15 cellular contexts compared by ENCODE assay signal in the genomic region with DNA sequence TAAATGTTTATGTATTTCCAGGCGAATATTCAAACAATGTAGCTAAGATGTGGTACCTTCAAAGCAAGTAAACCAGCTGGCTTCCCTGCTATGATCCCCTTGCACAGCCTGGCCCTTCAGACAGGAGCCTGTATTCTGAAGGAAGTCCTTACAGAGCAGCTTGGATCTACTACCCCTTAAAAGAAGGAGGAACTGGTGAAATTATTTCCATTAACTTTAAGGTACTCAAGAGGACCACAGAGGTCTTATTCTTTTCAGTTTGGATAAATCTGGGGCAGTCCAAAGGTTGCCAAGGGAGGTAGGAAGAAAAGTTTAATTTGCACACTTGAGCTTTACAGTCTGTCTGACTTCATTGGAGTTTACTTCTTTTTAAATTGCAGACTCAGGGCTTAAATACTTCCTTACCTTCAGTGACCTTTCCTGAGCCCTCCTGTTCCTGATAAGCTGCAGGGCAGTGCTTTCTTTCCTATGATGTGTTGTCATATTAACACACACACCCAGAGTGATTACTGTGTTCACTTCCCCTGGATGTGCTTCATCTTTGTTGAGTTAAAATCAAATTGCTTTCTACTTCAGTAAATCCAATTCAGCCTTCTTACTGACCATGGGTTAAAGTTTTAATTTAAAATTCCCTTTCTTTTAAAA. TPM values are rescaled to one million over a fixed set of nuclear protein-coding genes. Genes with fewer than 3 reads are reported as not detected.
DNase-seq lines count a peak whose midpoint lies in the region; ATAC-seq and TF ChIP-seq lines count a peak whose summit lies in the region.
"Had no signal": no experiment of that assay in that cellular context is flagged by ENCODE, and none has a peak within 500 bp of the region (broad histone marks: within the 10 kb centered on the region; RNA-seq: fewer than 3 reads in every experiment).

No MANE protein-coding gene starts in this region.

- H3K14ac ChIP-seq in neuronal stem cell (ENCODE audit: low read length) = no peak overlapping the region

- H2AK5ac ChIP-seq in neuronal stem cell (ENCODE audit: low read depth, low read length) = no peak overlapping the region

- H3K9me3 ChIP-seq in neuronal stem cell (replicated peaks in 1 of 2; ENCODE audit: control insufficient read depth in 2 of 2, insufficient read depth in 1 of 2, low read depth in 1 of 2, low read length in 2 of 2) = peaks cover 0 to 22% of the 10 kb centered on the region in 2 donors
- H3K9me3 ChIP-seq: Peyer's patch had no signal

- H2BK120ac ChIP-seq in neuronal stem cell (ENCODE audit: low read depth, low read length) = no peak overlapping the region

- DNase-seq in GF-D8 (lab: John Stamatoyannopoulos, UW) = peak; percentile 36
- peak; percentile 45 for DNase-seq in OCI-M1 (lab: John Stamatoyannopoulos, UW)
- DNase-seq in endothelial cell (ENCODE audit: low spot score) = no peak
- no peak for DNase-seq in neuronal stem cell (ENCODE audit: low spot score)
- no peak for DNase-seq in NCI-H446 treated with DMSO at 0.1 percent for 48 hours (lab: John Stamatoyannopoulos, UW)
- DNase-seq in NCI-H1092 treated with DMSO at 0.1 percent for 48 hours (lab: John Stamatoyannopoulos, UW) = no peak
- DNase-seq: BE2C; CD8-positive, alpha-beta T cell; NCI-H146; NCI-H2081 treated with DMSO at 0.1 percent for 48 hours; Peyer's patch; Right ventricle myocardium superior had no signal

- no peak overlapping the region for H4K8ac ChIP-seq in neuronal stem cell (ENCODE audit: low read depth, low read length)

- H4K91ac ChIP-seq in neuronal stem cell (ENCODE audit: low read depth, low read length, poor library complexity) = no peak overlapping the region

- H2BK5ac ChIP-seq in neuronal stem cell (ENCODE audit: low read length) = no peak overlapping the region

- no peak overlapping the region for H3K4me3 ChIP-seq in neuronal stem cell (ENCODE audit: low read length in 2 of 2)
- H3K4me3 ChIP-seq: Peyer's patch had no signal

- H3K27ac Mint-ChIP-seq in endothelial cell (ENCODE audit: unreplicated experiment) = peak overlapping the region; percentile 62
- H3K27ac Mint-ChIP-seq: CD8-positive, alpha-beta T cell had no signal

- H3K27me3 Mint-ChIP-seq in endothelial cell (ENCODE audit: unreplicated experiment) = peaks cover 1% of the 10 kb centered on the region

- H2BK12ac ChIP-seq in neuronal stem cell (ENCODE audit: low read length) = no peak overlapping the region

- H3K9me3 Mint-ChIP-seq in endothelial cell (ENCODE audit: unreplicated experiment) = no peaks in the 10 kb centered on the region

- WGBS in neuronal stem cell (ENCODE audit: extremely low coverage in 2 of 2, insufficient read length in 2 of 2, insufficient replicate concordance in 1 of 2), 2 donors = no CpG with 5 or more reads among the region's 1 CpG

- peaks cover 39% of the 10 kb centered on the region for H3K4me1 Mint-ChIP-seq in endothelial cell (ENCODE audit: unreplicated experiment)

- no peak overlapping the region for H3K9ac ChIP-seq in neuronal stem cell (ENCODE audit: low read depth, low read length, poor library complexity)

- no peaks in the 10 kb centered on the region for H3K36me3 ChIP-seq in neuronal stem cell (replicated peaks in 1 of 2; ENCODE audit: control insufficient read depth in 2 of 2, insufficient read depth in 2 of 2, low read length in 2 of 2)
- H3K36me3 ChIP-seq: BE2C, Peyer's patch had no signal

- no peak overlapping the region for H3K4me3 Mint-ChIP-seq in endothelial cell (ENCODE audit: unreplicated experiment)
- H3K4me3 Mint-ChIP-seq: CD8-positive, alpha-beta T cell; IgD-negative memory B cell had no signal

- peaks cover 30% of the 10 kb centered on the region for H3K36me3 Mint-ChIP-seq in endothelial cell (ENCODE audit: low read depth, unreplicated experiment)

- TF ChIP-seq CTCF in endothelial cell (IDR thresholded peaks at IDR 0.05; ENCODE audit: unreplicated experiment) = no peak

- no peak overlapping the region for H3K4ac ChIP-seq in neuronal stem cell (ENCODE audit: low read length)

- ATAC-seq in GM19467 (IDR thresholded peaks at IDR 0.05; ENCODE audit: unreplicated experiment) = no peak
- ATAC-seq: CD8-positive, alpha-beta T cell; HCT116 had no signal

- no peak overlapping the region for H3K23ac ChIP-seq in neuronal stem cell (ENCODE audit: low read depth, low read length, poor library complexity)

- no peak overlapping the region for H3K18ac ChIP-seq in neuronal stem cell (ENCODE audit: low read length)

- H3K27me3 ChIP-seq in neuronal stem cell (ENCODE audit: control insufficient read depth in 3 of 3, insufficient read depth in 3 of 3, low read depth in 1 of 3, low read length in 3 of 3) = no peaks in the 10 kb centered on the region
- H3K27me3 ChIP-seq: BE2C, Peyer's patch had no signal

- H3K79me1 ChIP-seq in neuronal stem cell (ENCODE audit: low read depth, low read length) = no peaks in the 10 kb centered on the region

- no peak overlapping the region for H3K4me2 ChIP-seq in neuronal stem cell (ENCODE audit: insufficient read depth, low read length, poor library complexity, severe bottlenecking)

- no peaks in the 10 kb centered on the region for H3K4me1 ChIP-seq in neuronal stem cell (ENCODE audit: control insufficient read depth in 2 of 2, insufficient read depth in 1 of 2, low read depth in 1 of 2, low read length in 2 of 2)
- H3K4me1 ChIP-seq: BE2C, Peyer's patch had no signal

- H3K27ac ChIP-seq in neuronal stem cell (replicated peaks; ENCODE audit: low read length) = no peak overlapping the region
- H3K27ac ChIP-seq: Peyer's patch had no signal

- peak overlapping the region; percentile 21 for H2AFZ ChIP-seq in neuronal stem cell (ENCODE audit: low read length)

- H2BK15ac ChIP-seq in neuronal stem cell (ENCODE audit: low read length) = no peak overlapping the region

RNA-seq across cellular contexts. Expression of a gene that starts 40.5 kb away (rescaled TPM):
- total RNA-seq in endothelial cell (ENCODE audit: unreplicated experiment) = 82.5 TPM
- polyA plus RNA-seq in neuronal stem cell (2013, experiment 1 of 2) = 0.57 TPM
- polyA plus RNA-seq in neuronal stem cell (2013, experiment 2 of 2) = 0.71 TPM

Comparison
In these comparisons a context has a peak if more than half of its experiments do, and no peak if none do; other contexts are left out.
1. DNase-seq: peak in GF-D8 (single experiment) and OCI-M1 (single experiment); none in endothelial cell (single experiment), neuronal stem cell (single experiment), NCI-H446 treated with DMSO at 0.1 percent for 48 hours (single experiment) and NCI-H1092 treated with DMSO at 0.1 percent for 48 hours (single experiment).